19 cellular contexts compared by ENCODE assay signal in the genomic region with DNA sequence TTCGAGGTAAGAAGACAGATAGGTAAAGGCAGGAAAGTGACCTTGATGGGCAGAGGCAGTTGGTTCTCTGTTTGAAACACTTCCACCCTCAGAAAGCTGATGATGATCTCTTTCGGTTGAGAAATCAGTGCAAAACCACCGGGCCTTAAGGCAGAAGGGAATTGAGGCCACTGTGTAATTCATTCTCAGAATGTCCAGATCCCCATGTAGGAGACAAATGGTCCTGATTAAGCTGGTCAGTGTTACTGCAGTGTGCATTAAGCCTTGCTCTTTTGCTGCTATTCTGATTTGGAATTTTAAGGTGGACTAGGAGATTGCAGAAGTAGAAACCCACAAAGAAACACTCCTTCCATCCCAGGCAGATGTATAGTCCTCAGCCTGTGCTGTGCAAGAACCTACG.
DNase-seq lines count a peak whose midpoint lies in the region; ATAC-seq lines count a peak whose summit lies in the region.
"Had no signal": no experiment of that assay in that cellular context is flagged by ENCODE, and none has a peak within 500 bp of the region (broad histone marks: within the 10 kb centered on the region; RNA-seq: fewer than 3 reads in every experiment).

No MANE protein-coding gene starts in this region.

- H3K4me1 Mint-ChIP-seq in stimulated activated naive CD8-positive, alpha-beta T cell treated with anti-CD3 and anti-CD28 coated beads, Interleukin-15, Interleukin-2, amounts not matched to agents 100 ng/mL and 50 ng/mL, for 24 hours (ENCODE audit: low read depth) = peaks cover 83% of the 10 kb centered on the region
- H3K4me1 Mint-ChIP-seq in naive thymus-derived CD8-positive, alpha-beta T cell = peaks cover 16 to 38% (median 34%) of the 10 kb centered on the region in 4 donors

- no peak for ATAC-seq in stimulated activated naive CD8-positive, alpha-beta T cell treated with anti-CD3 and anti-CD28 coated beads, Interleukin-15, Interleukin-2, amounts not matched to agents 100 U/mL and 50 U/mL, for 24 hours
- no peak for ATAC-seq in GM18867 (IDR thresholded peaks at IDR 0.05; ENCODE audit: unreplicated experiment)
- no peak for ATAC-seq in naive thymus-derived CD8-positive, alpha-beta T cell
- ATAC-seq: activated T-cell treated with anti-CD3 and anti-CD28 coated beads, Interleukin-2, amount 50 U/mL, for 4 hours; body of pancreas; upper lobe of right lung had no signal

- no peak overlapping the region for H3K4me3 Mint-ChIP-seq in stimulated activated naive CD8-positive, alpha-beta T cell treated with anti-CD3 and anti-CD28 coated beads, Interleukin-15, Interleukin-2, amounts not matched to agents 100 ng/mL and 50 ng/mL, for 24 hours
- no peak overlapping the region for H3K4me3 Mint-ChIP-seq in naive thymus-derived CD8-positive, alpha-beta T cell
- H3K4me3 Mint-ChIP-seq: activated naive CD4-positive, alpha-beta T cell treated with anti-CD3 and anti-CD28 coated beads, Interleukin-2, amount 50 U/mL, for 24 hours; activated T-cell treated with anti-CD3 and anti-CD28 coated beads, Interleukin-2, amount 50 U/mL, for 4 hours; CD4-positive, alpha-beta memory T cell had no signal

- peak overlapping the region; percentile 6 for H3K27ac Mint-ChIP-seq in stimulated activated naive CD8-positive, alpha-beta T cell treated with anti-CD3 and anti-CD28 coated beads, Interleukin-15, Interleukin-2, amounts not matched to agents 100 ng/mL and 50 ng/mL, for 24 hours
- peak overlapping the region in 4 of 10 donors; percentile 4 to 79 (median 66) for H3K27ac Mint-ChIP-seq in naive thymus-derived CD8-positive, alpha-beta T cell
- H3K27ac Mint-ChIP-seq: activated naive CD4-positive, alpha-beta T cell treated with anti-CD3 and anti-CD28 coated beads, Interleukin-2, amount 50 U/mL, for 24 hours had no signal

- H3K36me3 Mint-ChIP-seq in stimulated activated naive CD8-positive, alpha-beta T cell treated with anti-CD3 and anti-CD28 coated beads, Interleukin-15, Interleukin-2, amounts not matched to agents 100 ng/mL and 50 ng/mL, for 24 hours (ENCODE audit: low read depth) = peaks cover 7% of the 10 kb centered on the region
- H3K36me3 Mint-ChIP-seq in naive thymus-derived CD8-positive, alpha-beta T cell = peaks cover 0 to 9% (median 5%) of the 10 kb centered on the region in 3 donors
- H3K36me3 Mint-ChIP-seq: CD4-positive, alpha-beta memory T cell had no signal

- no peaks in the 10 kb centered on the region for H3K27me3 Mint-ChIP-seq in stimulated activated naive CD8-positive, alpha-beta T cell treated with anti-CD3 and anti-CD28 coated beads, Interleukin-15, Interleukin-2, amounts not matched to agents 100 ng/mL and 50 ng/mL, for 24 hours
- H3K27me3 Mint-ChIP-seq in naive thymus-derived CD8-positive, alpha-beta T cell = no peaks in the 10 kb centered on the region
- H3K27me3 Mint-ChIP-seq: activated naive CD4-positive, alpha-beta T cell treated with anti-CD3 and anti-CD28 coated beads, Interleukin-2, amount 50 U/mL, for 24 hours; CD4-positive, alpha-beta memory T cell had no signal

- POLR2A ChIA-PET in naive thymus-derived CD8-positive, alpha-beta T cell (lab: Charles Lee) = no interaction called here

- DNase-seq in stimulated activated naive CD8-positive, alpha-beta T cell treated with anti-CD3 and anti-CD28 coated beads, Interleukin-15, Interleukin-2, amounts not matched to agents 100 U/mL and 50 U/mL, for 24 hours = no peak
- DNase-seq in OCI-M1 (lab: John Stamatoyannopoulos, UW) (peak; percentile 43), fibroblast of peridontal ligament (ENCODE audit: extremely low read depth) (peak; percentile 66), Kasumi-1 (lab: John Stamatoyannopoulos, UW) (no peak)
- DNase-seq in NK-92 treated with Interleukin-12 subunit alpha and Interleukin-12 subunit beta, amount 100 ng/mL, for 24 hours (lab: John Stamatoyannopoulos, UW) = no peak
- DNase-seq in naive thymus-derived CD8-positive, alpha-beta T cell = no peak
- DNase-seq: activated CD4-positive, alpha-beta T cell treated with anti-CD3 and anti-CD28 coated beads, Interleukin-2, amount 50 U/mL, for 48 hours; activated T-cell treated with anti-CD3 and anti-CD28 coated beads, Interleukin-2, amount 50 U/mL, for 4 hours; body of pancreas; CD4-positive, alpha-beta memory T cell; DMS79 treated with DMSO at 0.1 percent for 48 hours; NCI-H1436 treated with DMSO at 0.1 percent for 48 hours; sigmoid colon; stimulated activated CD4-positive, alpha-beta T cell treated with anti-CD3 and anti-CD28 coated beads, Interleukin-1b, Interleukin-23, amount 100 ng/mL, for 48 hours; stomach; upper lobe of right lung had no signal

- no peaks in the 10 kb centered on the region for H3K9me3 Mint-ChIP-seq in stimulated activated naive CD8-positive, alpha-beta T cell treated with anti-CD3 and anti-CD28 coated beads, Interleukin-15, Interleukin-2, amounts not matched to agents 100 ng/mL and 50 ng/mL, for 24 hours
- peaks cover 0 to 1% (median 0%) of the 10 kb centered on the region in 9 donors for H3K9me3 Mint-ChIP-seq in naive thymus-derived CD8-positive, alpha-beta T cell
- H3K9me3 Mint-ChIP-seq: activated naive CD4-positive, alpha-beta T cell treated with anti-CD3 and anti-CD28 coated beads, Interleukin-2, amount 50 U/mL, for 24 hours; activated T-cell treated with anti-CD3 and anti-CD28 coated beads, Interleukin-2, amount 50 U/mL, for 4 hours had no signal

Comparison
In these comparisons a context has a peak if more than half of its experiments do, and no peak if none do; other contexts are left out.
1. DNase-seq: peak in OCI-M1 (single experiment) and fibroblast of peridontal ligament (single experiment); none in stimulated activated naive CD8-positive, alpha-beta T cell treated with anti-CD3 and anti-CD28 coated beads, Interleukin-15, Interleukin-2, amounts not matched to agents 100 U/mL and 50 U/mL, for 24 hours (single experiment), NK-92 treated with Interleukin-12 subunit alpha and Interleukin-12 subunit beta, amount 100 ng/mL, for 24 hours (single experiment), Kasumi-1 (0 of 2) and naive thymus-derived CD8-positive, alpha-beta T cell (0 of 10).